In genomic region chr2:168116448-168116847, GRCh38 we compare ENCODE assay signal across 13 cellular contexts.
DNase-seq lines count a peak whose midpoint lies in the region; ATAC-seq and TF ChIP-seq lines count a peak whose summit lies in the region.
"Had no signal": no experiment of that assay in that cellular context is flagged by ENCODE, and none has a peak within 500 bp of the region (broad histone marks: within the 10 kb centered on the region; RNA-seq: fewer than 3 reads in every experiment).

No MANE protein-coding gene starts in this region.

- no peak overlapping the region for H3K4me3 ChIP-seq in BJ (ENCODE audit: low read depth, low read length)
- H3K4me3 ChIP-seq in Karpas-422 (ENCODE audit: low read length): no peak overlapping the region
- H3K4me3 ChIP-seq in astrocyte of the spinal cord (ENCODE audit: low read depth, low read length): no peak overlapping the region
- H3K4me3 ChIP-seq: skin epidermis had no signal

- no peaks in the 10 kb centered on the region for H4K20me1 ChIP-seq in Karpas-422 (ENCODE audit: insufficient read depth, low read depth, low read length)

- no peaks in the 10 kb centered on the region for H3K9me3 ChIP-seq in Karpas-422 (ENCODE audit: low read length)

- no peak overlapping the region for H3K9ac ChIP-seq in Karpas-422 (ENCODE audit: low read length)

- DNase-seq in BJ (ENCODE audit: low read depth) (no peak), Karpas-422 (peak; percentile 44), astrocyte of the spinal cord (ENCODE audit: low read depth, low spot score) (peak; percentile 18), iPS-NIHi7 (ENCODE audit: extremely low spot score) (peak; percentile 46), NCI-H187 (lab: John Stamatoyannopoulos, UW) (no peak)
- DNase-seq: CD4-positive, CD25-positive, alpha-beta regulatory T cell; left ventricle myocardium superior; NCI-H1436 treated with DMSO at 0.1 percent for 48 hours had no signal

- CTCF ChIA-PET in BJ (lab: Yijun Ruan, JAX): interaction anchor here (0.8 to 5.7 kb wide), 7 partner anchors 10 to 1577 kb away, joined by 3 to 101 read pairs (median 7); no protein-coding TSS in a partner anchor

- in situ Hi-C loops in astrocyte of the spinal cord (cut with HindIII; ENCODE audit: low sequenced_read_pairs): no loop called here

- ATAC-seq in GM18858 (IDR thresholded peaks at IDR 0.05; ENCODE audit: unreplicated experiment) (no peak), GM18907 (IDR thresholded peaks at IDR 0.05; ENCODE audit: unreplicated experiment) (no peak), HG02623 (IDR thresholded peaks at IDR 0.05; ENCODE audit: unreplicated experiment) (no peak)
- ATAC-seq: activated CD4-positive, CD25-positive, alpha-beta regulatory T cell treated with anti-CD3 and anti-CD28 coated beads, Interleukin-2, amount 50 U/mL, for 24 hours; left ventricle myocardium superior had no signal

- H3K4me2 ChIP-seq in Karpas-422 (ENCODE audit: low read depth, low read length, poor library complexity, severe bottlenecking): no peak overlapping the region

- H3K9me2 ChIP-seq in Karpas-422 (replicated peaks; ENCODE audit: insufficient read depth, low read length): no peaks in the 10 kb centered on the region

- H3K79me2 ChIP-seq in Karpas-422 (ENCODE audit: low read length): peaks cover 26% of the 10 kb centered on the region; the same call in 1 of the 2 replicates

- POLR2A ChIA-PET in BJ (lab: Charles Lee): no interaction called here

- no peak overlapping the region for H3K27ac ChIP-seq in Karpas-422 (ENCODE audit: low read length)
- H3K27ac ChIP-seq: skin epidermis had no signal

- H2AFZ ChIP-seq in Karpas-422 (ENCODE audit: low read length): no peak overlapping the region

- H3K36me3 ChIP-seq in BJ (ENCODE audit: control insufficient read depth, insufficient read depth, low read length): no peaks in the 10 kb centered on the region; the same call in 1 of the 2 replicates
- H3K36me3 ChIP-seq in Karpas-422 (ENCODE audit: insufficient read depth, low read length): peaks cover 3% of the 10 kb centered on the region; the same call in 1 of the 2 replicates

- peak; percentile 31; the same call in 1 of the 2 replicates for TF ChIP-seq CTCF in BJ (IDR thresholded peaks at IDR 0.05; ENCODE audit: insufficient read depth, low read depth, low read length)
- peak; percentile 21 for TF ChIP-seq CTCF in astrocyte of the spinal cord (IDR thresholded peaks at IDR 0.05; ENCODE audit: low read depth, low read length)

- no peaks in the 10 kb centered on the region for H3K27me3 ChIP-seq in BJ (ENCODE audit: control insufficient read depth, insufficient read depth, low read length)
- H3K27me3 ChIP-seq in Karpas-422 (ENCODE audit: low read length): no peaks in the 10 kb centered on the region

- H3K4me1 ChIP-seq in Karpas-422 (ENCODE audit: low read length): peaks cover 15% of the 10 kb centered on the region

Comparison
In these comparisons a context has a peak if more than half of its experiments do, and no peak if none do; other contexts are left out.
1. DNase-seq: peak in Karpas-422 (single experiment), astrocyte of the spinal cord (single experiment) and iPS-NIHi7 (single experiment); none in BJ (single experiment) and NCI-H187 (0 of 2).